In the genomic region with DNA sequence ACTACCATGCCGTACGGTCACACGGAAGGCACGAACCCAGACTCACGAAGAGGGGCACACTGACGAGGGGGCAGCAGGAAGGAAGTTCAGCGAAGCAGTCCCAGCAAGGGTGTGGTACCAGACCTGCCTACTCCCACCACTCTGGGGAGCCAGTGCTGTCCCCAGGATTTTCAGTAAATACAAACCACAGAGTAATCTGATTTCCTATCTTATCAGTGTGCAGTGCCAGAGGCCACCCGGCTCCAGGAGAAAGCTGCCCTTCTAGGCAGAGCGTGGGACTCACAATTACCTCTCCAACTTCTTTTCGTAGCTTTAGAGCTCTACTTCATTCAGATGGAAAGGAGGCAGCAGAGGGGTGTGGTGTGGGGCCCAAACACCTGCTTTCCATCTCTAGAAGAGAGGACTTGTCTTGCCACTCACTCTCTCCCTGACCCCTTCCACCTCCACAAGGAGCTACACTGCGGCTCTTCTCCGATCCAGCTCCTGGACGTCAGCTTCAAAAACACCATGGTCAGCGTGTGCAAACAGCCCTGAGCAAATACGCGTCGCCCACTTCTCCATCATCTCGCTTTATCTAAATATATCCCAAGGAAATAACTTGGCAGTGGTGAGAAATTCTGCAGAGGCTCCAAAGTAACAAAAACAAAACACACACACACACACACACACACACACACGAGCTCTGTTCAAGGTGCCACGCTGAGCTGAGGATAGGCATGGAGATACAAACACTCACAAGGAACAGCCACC, we compare ENCODE assay signal across 9 cellular contexts.
DNase-seq lines count a peak whose midpoint lies in the region; ATAC-seq and TF ChIP-seq lines count a peak whose summit lies in the region.
"Had no signal": no experiment of that assay in that cellular context is flagged by ENCODE, and none has a peak within 500 bp of the region (broad histone marks: within the 10 kb centered on the region; RNA-seq: fewer than 3 reads in every experiment).

No MANE protein-coding gene starts in this region.

- peak overlapping the region in 4 of 6 donors; percentile 30 to 91 (median 48) for H3K27ac Mint-ChIP-seq in naive B cell

- H3K4me2 ChIP-seq in mammary epithelial cell (ENCODE audit: insufficient read depth, low read depth, low read length): no peak overlapping the region

- intact Hi-C loops in breast epithelium (cut with DNase I; ENCODE audit: low total_unique reads): no loop called here
- intact Hi-C loops in mammary epithelial cell (cut with micrococcal nuclease): no loop called here
- intact Hi-C loops in vagina (cut with DNase I): no loop called here

- H3K4me1 ChIP-seq in breast epithelium (peaks cover 3 to 18% of the 10 kb centered on the region in 2 donors), mammary epithelial cell (ENCODE audit: insufficient read depth, low read length) (peaks cover 6% of the 10 kb centered on the region), vagina (peaks cover 92% of the 10 kb centered on the region)

- peak overlapping the region in 6 of 8 donors; percentile 3 to 65 (median 50) for H3K4me3 Mint-ChIP-seq in naive B cell

- H3K27me3 Mint-ChIP-seq in naive B cell: no peaks in the 10 kb centered on the region

- H3K36me3 ChIP-seq in breast epithelium (no peaks in the 10 kb centered on the region), mammary epithelial cell (ENCODE audit: insufficient read depth, low read length) (no peaks in the 10 kb centered on the region), vagina (no peaks in the 10 kb centered on the region)

- H3K27ac ChIP-seq in breast epithelium (peak overlapping the region; percentile 48 to 73), mammary epithelial cell (ENCODE audit: insufficient read depth, low read depth, low read length) (no peak overlapping the region), cingulate gyrus (ENCODE audit: low read depth, low read length) (peak overlapping the region; percentile 89), vagina (peak overlapping the region; percentile 84)
- H3K27ac ChIP-seq: SK-N-MC had no signal

- in situ Hi-C loops in mammary epithelial cell (cut with MboI; ENCODE audit: low sequenced_read_pairs in 2 of 2): no loop called here

- no peaks in the 10 kb centered on the region for H3K36me3 Mint-ChIP-seq in naive B cell

- TF ChIP-seq CTCF in breast epithelium (IDR thresholded peaks at IDR 0.05): no peak
- no peak for TF ChIP-seq CTCF in mammary epithelial cell (conservative IDR thresholded peaks at IDR 0.05 in 1 of 2, IDR thresholded peaks at IDR 0.05 in 1 of 2; ENCODE audit: extremely low read depth in 1 of 2, insufficient read depth in 1 of 2, low read depth in 1 of 2, low read length in 2 of 2)
- TF ChIP-seq CTCF in vagina (IDR thresholded peaks at IDR 0.05): no peak
- no peak for TF ChIP-seq CTCF in GM20000 (IDR thresholded peaks at IDR 0.05; ENCODE audit: extremely low read depth, missing control alignments)

- peaks cover 40% of the 10 kb centered on the region for H3K79me2 ChIP-seq in mammary epithelial cell (ENCODE audit: insufficient read depth, low read length)

- peak; percentile 21 to 23 for ATAC-seq in naive B cell (ENCODE audit: low read depth in 2 of 2)
- ATAC-seq in HG02798 (IDR thresholded peaks at IDR 0.05; ENCODE audit: poor library complexity, unreplicated experiment): no peak

- H4K20me1 ChIP-seq in mammary epithelial cell (ENCODE audit: insufficient read depth, low read length): no peaks in the 10 kb centered on the region

- H2AFZ ChIP-seq in mammary epithelial cell (ENCODE audit: low read depth, low read length): no peak overlapping the region

- CTCF ChIA-PET in mammary epithelial cell (lab: Charles Lee; ENCODE audit: low non-redundant PET): no interaction called here

- no peaks in the 10 kb centered on the region for H3K9me3 Mint-ChIP-seq in naive B cell

- TF ChIP-seq POLR2A in breast epithelium (IDR thresholded peaks at IDR 0.05) (no peak), vagina (IDR thresholded peaks at IDR 0.05) (no peak)

- 67% methylated on average over 17 of the region's 20 CpGs for WGBS in mammary epithelial cell (ENCODE audit: low coverage, missing lambda C conversion rate)

- dilution Hi-C loops in mammary epithelial cell (cut with HindIII; ENCODE audit: low sequenced_read_pairs): loop anchor here (5.0 kb wide), 1 partner anchor 106 kb away; no protein-coding TSS in a partner anchor

- H3K9ac ChIP-seq in mammary epithelial cell (ENCODE audit: insufficient read depth, low read length): no peak overlapping the region

- peaks cover 30 to 38% (median 34%) of the 10 kb centered on the region in 3 donors for H3K4me1 Mint-ChIP-seq in naive B cell

- H3K27me3 ChIP-seq in breast epithelium (no peaks in the 10 kb centered on the region), mammary epithelial cell (ENCODE audit: insufficient read depth, low read length) (no peaks in the 10 kb centered on the region), vagina (no peaks in the 10 kb centered on the region)

- DNase-seq in breast epithelium (ENCODE audit: low spot score in 2 of 2) (no peak), mammary epithelial cell (no peak), naive B cell (no peak), vagina (ENCODE audit: extremely low spot score in 2 of 2) (no peak), GM20000 (ENCODE audit: low spot score) (no peak)
- no peak for DNase-seq in activated CD4-positive, alpha-beta T cell treated with anti-CD3 and anti-CD28 coated beads, Interleukin-2, amount 50 U/mL, for 48 hours

- BruUV-seq in mammary epithelial cell (replicated peaks; lab: Mats Ljungman, UMichigan): no TSS peak

- H3K9me3 ChIP-seq in breast epithelium (no peaks in the 10 kb centered on the region), mammary epithelial cell (replicated peaks; ENCODE audit: insufficient read depth, low read length) (no peaks in the 10 kb centered on the region), vagina (no peaks in the 10 kb centered on the region)

- no peak overlapping the region for H3K4me3 ChIP-seq in breast epithelium
- no peak overlapping the region for H3K4me3 ChIP-seq in mammary epithelial cell (replicated peaks in 1 of 3; ENCODE audit: insufficient read depth in 1 of 3, low read depth in 2 of 3, low read length in 3 of 3)
- H3K4me3 ChIP-seq in vagina: no peak overlapping the region
- H3K4me3 ChIP-seq: SK-N-MC had no signal
